Comparison of ENCODE assay signal across 1 cellular context in the genomic region with DNA sequence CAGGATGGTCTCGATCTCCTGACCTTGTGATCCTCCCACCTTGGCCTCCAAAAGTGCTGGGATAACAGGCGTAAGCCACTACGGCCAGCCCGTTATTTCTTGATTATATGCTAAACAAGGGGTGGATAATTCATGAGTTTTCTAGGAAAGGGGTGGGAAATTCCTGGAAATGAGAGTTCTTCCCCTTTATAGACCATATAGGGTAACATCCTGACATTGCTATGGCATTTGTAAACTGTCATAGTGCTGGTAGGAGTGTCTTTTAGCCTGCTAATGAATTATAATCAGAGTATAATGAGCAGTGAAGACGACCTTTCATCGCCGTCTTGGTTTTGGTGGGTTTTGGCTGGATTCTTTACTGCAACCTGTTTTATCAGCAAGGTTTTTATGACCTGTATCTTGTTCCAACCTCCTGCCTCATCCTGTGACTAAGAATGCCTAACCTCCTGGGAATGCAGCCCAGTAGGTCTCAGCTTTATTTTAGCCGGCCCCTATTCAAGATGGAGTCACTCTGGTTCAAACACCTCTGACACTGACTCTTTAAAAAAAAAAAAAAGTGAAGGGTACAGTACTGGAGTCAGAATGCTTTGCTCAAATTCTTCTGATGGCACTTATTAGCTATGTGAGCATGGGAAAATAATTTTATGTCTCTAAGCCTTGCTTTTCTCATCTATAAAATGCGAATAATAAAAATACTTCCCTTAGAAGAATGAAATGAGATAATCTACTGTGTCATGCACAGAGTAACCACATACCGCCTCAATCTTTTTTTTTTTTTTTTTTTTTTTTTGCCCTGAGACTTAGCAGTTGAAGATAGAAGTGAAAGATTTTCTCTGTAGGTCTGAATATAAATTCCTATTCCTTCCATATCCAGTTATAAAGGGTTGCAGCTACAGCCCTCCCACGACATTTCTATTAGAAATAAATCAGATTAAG.
TF ChIP-seq lines count a peak whose summit lies in the region.

No MANE protein-coding gene starts in this region.

TF ChIP-seq in K562, 482 proteins besides CTCF, POLR2A, EP300 and RAD21 (continued from another document and continues in another):
- TF ChIP-seq, protein P1, sequence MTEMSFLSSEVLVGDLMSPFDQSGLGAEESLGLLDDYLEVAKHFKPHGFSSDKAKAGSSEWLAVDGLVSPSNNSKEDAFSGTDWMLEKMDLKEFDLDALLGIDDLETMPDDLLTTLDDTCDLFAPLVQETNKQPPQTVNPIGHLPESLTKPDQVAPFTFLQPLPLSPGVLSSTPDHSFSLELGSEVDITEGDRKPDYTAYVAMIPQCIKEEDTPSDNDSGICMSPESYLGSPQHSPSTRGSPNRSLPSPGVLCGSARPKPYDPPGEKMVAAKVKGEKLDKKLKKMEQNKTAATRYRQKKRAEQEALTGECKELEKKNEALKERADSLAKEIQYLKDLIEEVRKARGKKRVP (CRISPR knock-in tag; IDR thresholded peaks at IDR 0.05) = peak; percentile 92
- TF ChIP-seq KLF1 (tag; IDR thresholded peaks at IDR 0.05) (peak; percentile 90), JUND (IDR thresholded peaks at IDR 0.05; ENCODE audit: borderline replicate concordance, low read depth, low read length) (no peak), JUND (tag; IDR thresholded peaks at IDR 0.05; ENCODE audit: borderline replicate concordance, low read depth, low read length) (peak; percentile 85; the same call in 2 of the 3 replicates), MYBL2 (IDR thresholded peaks at IDR 0.05; ENCODE audit: low read depth) (no peak), MYBL2 (CRISPR knock-in tag; IDR thresholded peaks at IDR 0.05; ENCODE audit: borderline replicate concordance) (no peak), MCM2 (IDR thresholded peaks at IDR 0.05; ENCODE audit: low read depth) (no peak), DPF2 (IDR thresholded peaks at IDR 0.05) (peak; percentile 20; the same call in 1 of the 2 replicates), KLF10 (CRISPR knock-in tag; IDR thresholded peaks at IDR 0.05) (peak; percentile 89; the same call in 1 of the 2 replicates), MGA (IDR thresholded peaks at IDR 0.05) (no peak), CSDE1 (IDR thresholded peaks at IDR 0.05) (no peak), CBX8 (IDR thresholded peaks at IDR 0.05; ENCODE audit: borderline replicate concordance, extremely low read depth, low read depth, low read length, poor library complexity, severe bottlenecking) (no peak), NONO (IDR thresholded peaks at IDR 0.05; ENCODE audit: low read depth in 2 of 2, low read length in 1 of 2) (no peak), ZNF133 (CRISPR knock-in tag; IDR thresholded peaks at IDR 0.05) (peak; percentile 79; the same call in 1 of the 2 replicates), CEBPG (CRISPR knock-in tag; IDR thresholded peaks at IDR 0.05) (no peak), CEBPG (tag; conservative IDR thresholded peaks at IDR 0.05 in 1 of 2, IDR thresholded peaks at IDR 0.05 in 1 of 2) (peak in 1 of 2 experiments; percentile 48; a peak in 2 of 4 replicates), RB1 (IDR thresholded peaks at IDR 0.05; ENCODE audit: low read depth) (no peak), CXXC5 (CRISPR knock-in tag; IDR thresholded peaks at IDR 0.05) (peak; percentile 96), ZNF3 (CRISPR knock-in tag; IDR thresholded peaks at IDR 0.05) (peak; percentile 80), RBM17 (IDR thresholded peaks at IDR 0.05; ENCODE audit: borderline replicate concordance, low read depth, low read length) (no peak), UBTF (IDR thresholded peaks at IDR 0.05; ENCODE audit: borderline replicate concordance in 1 of 2, low read depth in 2 of 2, low read length in 2 of 2) (no peak), PTRF (tag; IDR thresholded peaks at IDR 0.05) (peak; percentile 99), SRSF7 (optimal IDR thresholded peaks at IDR 0.05; ENCODE audit: low read depth, low read length) (no peak), STAG1 (CRISPR knock-in tag; IDR thresholded peaks at IDR 0.05; ENCODE audit: borderline replicate concordance) (no peak), SAFB (IDR thresholded peaks at IDR 0.05; ENCODE audit: borderline replicate concordance, low read depth, low read length) (no peak)
- TF ChIP-seq, protein P2, sequence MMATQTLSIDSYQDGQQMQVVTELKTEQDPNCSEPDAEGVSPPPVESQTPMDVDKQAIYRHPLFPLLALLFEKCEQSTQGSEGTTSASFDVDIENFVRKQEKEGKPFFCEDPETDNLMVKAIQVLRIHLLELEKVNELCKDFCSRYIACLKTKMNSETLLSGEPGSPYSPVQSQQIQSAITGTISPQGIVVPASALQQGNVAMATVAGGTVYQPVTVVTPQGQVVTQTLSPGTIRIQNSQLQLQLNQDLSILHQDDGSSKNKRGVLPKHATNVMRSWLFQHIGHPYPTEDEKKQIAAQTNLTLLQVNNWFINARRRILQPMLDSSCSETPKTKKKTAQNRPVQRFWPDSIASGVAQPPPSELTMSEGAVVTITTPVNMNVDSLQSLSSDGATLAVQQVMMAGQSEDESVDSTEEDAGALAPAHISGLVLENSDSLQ (IDR thresholded peaks at IDR 0.05) = peak; percentile 84
- TF ChIP-seq, protein P3, sequence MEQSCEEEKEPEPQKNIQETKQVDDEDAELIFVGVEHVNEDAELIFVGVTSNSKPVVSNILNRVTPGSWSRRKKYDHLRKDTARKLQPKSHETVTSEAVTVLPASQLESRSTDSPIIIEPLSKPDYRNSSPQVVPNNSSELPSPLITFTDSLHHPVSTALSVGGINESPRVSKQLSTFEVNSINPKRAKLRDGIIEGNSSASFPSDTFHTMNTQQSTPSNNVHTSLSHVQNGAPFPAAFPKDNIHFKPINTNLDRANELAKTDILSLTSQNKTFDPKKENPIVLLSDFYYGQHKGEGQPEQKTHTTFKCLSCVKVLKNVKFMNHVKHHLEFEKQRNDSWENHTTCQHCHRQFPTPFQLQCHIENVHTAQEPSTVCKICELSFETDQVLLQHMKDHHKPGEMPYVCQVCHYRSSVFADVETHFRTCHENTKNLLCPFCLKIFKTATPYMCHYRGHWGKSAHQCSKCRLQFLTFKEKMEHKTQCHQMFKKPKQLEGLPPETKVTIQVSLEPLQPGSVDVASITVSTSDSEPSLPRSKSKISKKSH (CRISPR knock-in tag; IDR thresholded peaks at IDR 0.05) = peak; percentile 83; the same call in 1 of the 2 replicates
- TF ChIP-seq, protein P4, sequence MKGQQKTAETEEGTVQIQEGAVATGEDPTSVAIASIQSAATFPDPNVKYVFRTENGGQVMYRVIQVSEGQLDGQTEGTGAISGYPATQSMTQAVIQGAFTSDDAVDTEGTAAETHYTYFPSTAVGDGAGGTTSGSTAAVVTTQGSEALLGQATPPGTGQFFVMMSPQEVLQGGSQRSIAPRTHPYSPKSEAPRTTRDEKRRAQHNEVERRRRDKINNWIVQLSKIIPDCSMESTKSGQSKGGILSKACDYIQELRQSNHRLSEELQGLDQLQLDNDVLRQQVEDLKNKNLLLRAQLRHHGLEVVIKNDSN (CRISPR knock-in tag; IDR thresholded peaks at IDR 0.05) = no peak
- TF ChIP-seq, protein P5, sequence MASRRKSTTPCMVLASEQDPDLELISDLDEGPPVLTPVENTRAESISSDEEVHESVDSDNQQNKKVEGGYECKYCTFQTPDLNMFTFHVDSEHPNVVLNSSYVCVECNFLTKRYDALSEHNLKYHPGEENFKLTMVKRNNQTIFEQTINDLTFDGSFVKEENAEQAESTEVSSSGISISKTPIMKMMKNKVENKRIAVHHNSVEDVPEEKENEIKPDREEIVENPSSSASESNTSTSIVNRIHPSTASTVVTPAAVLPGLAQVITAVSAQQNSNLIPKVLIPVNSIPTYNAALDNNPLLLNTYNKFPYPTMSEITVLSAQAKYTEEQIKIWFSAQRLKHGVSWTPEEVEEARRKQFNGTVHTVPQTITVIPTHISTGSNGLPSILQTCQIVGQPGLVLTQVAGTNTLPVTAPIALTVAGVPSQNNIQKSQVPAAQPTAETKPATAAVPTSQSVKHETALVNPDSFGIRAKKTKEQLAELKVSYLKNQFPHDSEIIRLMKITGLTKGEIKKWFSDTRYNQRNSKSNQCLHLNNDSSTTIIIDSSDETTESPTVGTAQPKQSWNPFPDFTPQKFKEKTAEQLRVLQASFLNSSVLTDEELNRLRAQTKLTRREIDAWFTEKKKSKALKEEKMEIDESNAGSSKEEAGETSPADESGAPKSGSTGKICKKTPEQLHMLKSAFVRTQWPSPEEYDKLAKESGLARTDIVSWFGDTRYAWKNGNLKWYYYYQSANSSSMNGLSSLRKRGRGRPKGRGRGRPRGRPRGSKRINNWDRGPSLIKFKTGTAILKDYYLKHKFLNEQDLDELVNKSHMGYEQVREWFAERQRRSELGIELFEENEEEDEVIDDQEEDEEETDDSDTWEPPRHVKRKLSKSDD (conservative IDR thresholded peaks at IDR 0.05; ENCODE audit: low read length) = no peak
